In genomic region chr11:124884869-124885479, GRCh38 we compare ENCODE assay signal across 21 cellular contexts. TPM values are rescaled to one million over a fixed set of nuclear protein-coding genes. Genes with fewer than 3 reads are reported as not detected.
DNase-seq lines count a peak whose midpoint lies in the region; ATAC-seq, FAIRE-seq and TF ChIP-seq lines count a peak whose summit lies in the region.
"Had no signal": no experiment of that assay in that cellular context is flagged by ENCODE, and none has a peak within 500 bp of the region (broad histone marks: within the 10 kb centered on the region; RNA-seq: fewer than 3 reads in every experiment).

No MANE protein-coding gene starts in this region.

- no peak for FAIRE-seq in D721Med (lab: Jason Lieb, UNC)
- FAIRE-seq: GM12891, H54 had no signal

- TF ChIP-seq CTCF in D721Med (IDR thresholded peaks at IDR 0.05; ENCODE audit: insufficient read depth, missing control alignments) (no peak), omental fat pad (IDR thresholded peaks at IDR 0.05) (no peak)

- peak; percentile 4 for DNase-seq in 8988T
- DNase-seq in D721Med (ENCODE audit: insufficient read length, low spot score): peak; percentile 9
- peak; percentile 19 for DNase-seq in dermis blood vessel endothelial cell
- peak; percentile 3 for DNase-seq in omental fat pad (ENCODE audit: low spot score)
- no peak for DNase-seq in T-helper 9 cell
- DNase-seq in activated CD4-positive, CD25-positive, alpha-beta regulatory T cell treated with anti-CD3 and anti-CD28 coated beads, Interleukin-2, amount 50 U/mL, for 72 hours: no peak
- no peak for DNase-seq in stimulated activated CD4-positive, alpha-beta T cell treated with anti-CD3 and anti-CD28 coated beads, Interleukin-1b, Interleukin-23, amount 100 ng/mL, for 48 hours
- DNase-seq: CD4-positive, alpha-beta memory T cell; KG1; NCI-H1694; NCI-H2081; NCI-H2171; NCI-H524 treated with DMSO at 0.1 percent for 48 hours; NCI-H82; SHP77 had no signal

- ATAC-seq in omental fat pad (ENCODE audit: low FRiP score): no peak

RNA-seq across cellular contexts. Expression of gene ROBO4, which starts 12.7 kb away (rescaled TPM):
- total RNA-seq in dermis blood vessel endothelial cell: 521 and 692 TPM in 2 replicates
- total RNA-seq in omental fat pad: 100 to 1,000 TPM in 1 of 4 donors, 10 to 100 TPM in 3; 31.7 to 152 (median 75.2) TPM
- total RNA-seq: Caco-2; CD4-positive, alpha-beta memory T cell; G401; HT-29; OCI-LY7 had no signal

RNA-seq across cellular contexts. Expression of gene ROBO3, which starts 19.7 kb away (rescaled TPM):
- 8.8 and 17.2 TPM in 2 replicates for total RNA-seq in dermis blood vessel endothelial cell
- total RNA-seq in omental fat pad: 10 to 100 TPM; 24.5 to 71.5 (median 27.9) TPM

RNA-seq across cellular contexts. Expression of gene HEPN1, which starts 34.1 kb away (rescaled TPM):
- total RNA-seq in dermis blood vessel endothelial cell: not detected in 2 replicates
- total RNA-seq in omental fat pad: under 1 TPM in 1 of 4 donors, not detected in 3; 0.56 TPM
- total RNA-seq: Caco-2; CD4-positive, alpha-beta memory T cell; G401; HT-29; OCI-LY7 had no signal

RNA-seq across cellular contexts. Expression of gene HEPACAM, which starts 50.9 kb away (rescaled TPM):
- total RNA-seq in dermis blood vessel endothelial cell (under 0.01 TPM in 1 of 2 replicates, not detected in the other), omental fat pad (10 to 100 TPM in 3 of 4 donors, 1 to 10 TPM in 1; 8.5 to 37.3 (median 21.3) TPM)
- total RNA-seq: CD4-positive, alpha-beta memory T cell; G401; HT-29; OCI-LY7 had no signal

Comparison
In these comparisons a context has a peak if more than half of its experiments do, and no peak if none do; other contexts are left out.
1. DNase-seq: peak in 8988T (single experiment), D721Med (single experiment), dermis blood vessel endothelial cell (single experiment) and omental fat pad (single experiment); none in T-helper 9 cell (single experiment), activated CD4-positive, CD25-positive, alpha-beta regulatory T cell treated with anti-CD3 and anti-CD28 coated beads, Interleukin-2, amount 50 U/mL, for 72 hours (single experiment) and stimulated activated CD4-positive, alpha-beta T cell treated with anti-CD3 and anti-CD28 coated beads, Interleukin-1b, Interleukin-23, amount 100 ng/mL, for 48 hours (single experiment).